In the genomic region with DNA sequence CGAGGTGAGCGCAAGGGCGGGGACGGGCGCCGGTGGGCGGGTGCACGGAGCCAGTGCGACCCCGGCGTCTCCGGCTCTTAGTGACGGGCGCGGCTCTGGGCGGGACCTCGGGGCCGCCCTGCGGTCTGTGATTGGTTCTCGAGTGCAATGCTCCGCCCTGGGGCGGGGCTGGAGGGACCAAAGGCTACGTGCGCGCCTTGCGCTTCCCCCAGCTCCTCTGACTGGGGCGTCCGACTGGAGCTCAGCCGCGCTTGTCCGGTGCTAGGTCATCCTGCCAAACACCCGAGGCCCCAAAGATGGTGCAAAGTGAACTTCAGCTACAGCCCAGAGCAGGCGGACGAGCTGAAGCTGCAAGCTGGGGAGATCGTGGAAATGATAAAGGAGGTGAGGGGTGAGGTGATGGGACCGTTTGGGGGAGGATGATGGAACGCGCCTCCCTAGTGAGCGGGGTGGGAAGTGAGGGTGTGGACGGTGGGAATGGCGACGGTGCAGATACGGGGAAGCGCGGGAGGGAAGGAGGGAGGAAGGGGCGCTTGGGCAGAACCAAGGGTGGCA, we compare ENCODE assay signal across 8 cellular contexts. TPM values are rescaled to one million over a fixed set of nuclear protein-coding genes. Genes with fewer than 3 reads are reported as not detected.
DNase-seq lines count a peak whose midpoint lies in the region; ATAC-seq and TF ChIP-seq lines count a peak whose summit lies in the region.

No MANE protein-coding gene starts in this region.

- H3K9me3 ChIP-seq in adrenal gland (replicated peaks in 1 of 3) (no peaks in the 10 kb centered on the region), uterus (no peaks in the 10 kb centered on the region)

- H3K4me3 ChIP-seq in adrenal gland (peak overlapping the region in 3 of 4 donors; percentile 40 to 75 (median 74)), uterus (peak overlapping the region; percentile 58 to 65)

- 1 to 3% (median 2%) methylated on average over 18 to 46 of the region's 46 CpGs for WGBS in adrenal gland, 4 donors

- H3K4me1 ChIP-seq in adrenal gland (replicated peaks in 1 of 2) = peaks cover 7 to 17% of the 10 kb centered on the region in 2 donors
- H3K4me1 ChIP-seq in uterus = peaks cover 0 to 16% of the 10 kb centered on the region in 2 donors

- intact Hi-C loops in adrenal gland (cut with DNase I) (loop anchor here in 1 of 2 donors (10.0 kb wide), 2 partner anchors 58 to 108 kb away; no protein-coding TSS in a partner anchor), left ventricle myocardium superior (cut with micrococcal nuclease) (no loop called here), uterus (cut with DNase I; ENCODE audit: low total_unique reads) (no loop called here)

- peak; percentile 96 for ATAC-seq in HG02610 (IDR thresholded peaks at IDR 0.05; ENCODE audit: unreplicated experiment)
- peak; percentile 98 for ATAC-seq in left ventricle myocardium superior

- H3K27ac ChIP-seq in adrenal gland (peak overlapping the region in 3 of 5 donors; percentile 67 to 81 (median 79)), uterus (peak overlapping the region in 1 of 2 donors; percentile 78)

- peak in 1 of 2 donors; percentile 60 for TF ChIP-seq POLR2A in adrenal gland (IDR thresholded peaks at IDR 0.05)
- TF ChIP-seq POLR2A in uterus (IDR thresholded peaks at IDR 0.05) = peak; percentile 29 to 83

- TF ChIP-seq CTCF in GM10266 (IDR thresholded peaks at IDR 0.05; ENCODE audit: control insufficient read depth, insufficient read depth, low read depth, missing control alignments) = no peak
- no peak for TF ChIP-seq CTCF in adrenal gland (IDR thresholded peaks at IDR 0.05)
- TF ChIP-seq CTCF in uterus (IDR thresholded peaks at IDR 0.05) = no peak

- H3K36me3 ChIP-seq in adrenal gland (replicated peaks in 1 of 2) (peaks cover 0 to 29% of the 10 kb centered on the region in 2 donors), uterus (no peaks in the 10 kb centered on the region)

- DNase-seq in GM10266 (ENCODE audit: extremely low spot score) = peak; percentile 98
- DNase-seq in NCI-H1105 treated with DMSO at 0.1 percent for 48 hours (lab: John Stamatoyannopoulos, UW) = peak; percentile 94
- peak; percentile 90 for DNase-seq in SW480 (ENCODE audit: low spot score)
- DNase-seq in adrenal gland = peak; percentile 86 to 95 (median 90)
- DNase-seq in left ventricle myocardium superior = peak; percentile 96
- peak; percentile 66 for DNase-seq in pulmonary artery endothelial cell (ENCODE audit: low read depth, low spot score)
- peak; percentile 90 to 95 for DNase-seq in uterus

- H3K27me3 ChIP-seq in adrenal gland (no peaks in the 10 kb centered on the region), uterus (no peaks in the 10 kb centered on the region)

RNA-seq across cellular contexts. Expression of a gene that starts 0.8 kb away (rescaled TPM):
- total RNA-seq in adrenal gland (1 to 10 TPM in 5 of 8 donors, under 1 TPM in 3; 0.69 to 3.0 (median 1.7) TPM), left ventricle myocardium superior (1.1 TPM), pulmonary artery endothelial cell (1.1 TPM in 2 replicates), uterus (10 to 100 TPM in 2 of 4 donors, not detected in 2; 11.3 to 11.8 TPM)
- polyA plus RNA-seq in adrenal gland = 10 to 100 TPM in 1 of 3 donors, 1 to 10 TPM in 1, under 1 TPM in 1; 0.73 to 18.4 (median 1.8) TPM

RNA-seq across cellular contexts. Expression of a gene that starts 16.5 kb away (rescaled TPM):
- total RNA-seq in adrenal gland (100 to 1,000 TPM in 3 of 8 donors, 10 to 100 TPM in 5; 17.6 to 185 (median 71.5) TPM), left ventricle myocardium superior (10.8 TPM), pulmonary artery endothelial cell (108 and 133 TPM in 2 replicates), uterus (100 to 1,000 TPM in 1 of 4 donors, 10 to 100 TPM in 3; 20.9 to 122 (median 62.4) TPM)
- polyA plus RNA-seq in adrenal gland = 100 to 1,000 TPM in 1 of 3 donors, 10 to 100 TPM in 1, not detected in 1; 59.5 to 105 TPM
